In the genomic region with DNA sequence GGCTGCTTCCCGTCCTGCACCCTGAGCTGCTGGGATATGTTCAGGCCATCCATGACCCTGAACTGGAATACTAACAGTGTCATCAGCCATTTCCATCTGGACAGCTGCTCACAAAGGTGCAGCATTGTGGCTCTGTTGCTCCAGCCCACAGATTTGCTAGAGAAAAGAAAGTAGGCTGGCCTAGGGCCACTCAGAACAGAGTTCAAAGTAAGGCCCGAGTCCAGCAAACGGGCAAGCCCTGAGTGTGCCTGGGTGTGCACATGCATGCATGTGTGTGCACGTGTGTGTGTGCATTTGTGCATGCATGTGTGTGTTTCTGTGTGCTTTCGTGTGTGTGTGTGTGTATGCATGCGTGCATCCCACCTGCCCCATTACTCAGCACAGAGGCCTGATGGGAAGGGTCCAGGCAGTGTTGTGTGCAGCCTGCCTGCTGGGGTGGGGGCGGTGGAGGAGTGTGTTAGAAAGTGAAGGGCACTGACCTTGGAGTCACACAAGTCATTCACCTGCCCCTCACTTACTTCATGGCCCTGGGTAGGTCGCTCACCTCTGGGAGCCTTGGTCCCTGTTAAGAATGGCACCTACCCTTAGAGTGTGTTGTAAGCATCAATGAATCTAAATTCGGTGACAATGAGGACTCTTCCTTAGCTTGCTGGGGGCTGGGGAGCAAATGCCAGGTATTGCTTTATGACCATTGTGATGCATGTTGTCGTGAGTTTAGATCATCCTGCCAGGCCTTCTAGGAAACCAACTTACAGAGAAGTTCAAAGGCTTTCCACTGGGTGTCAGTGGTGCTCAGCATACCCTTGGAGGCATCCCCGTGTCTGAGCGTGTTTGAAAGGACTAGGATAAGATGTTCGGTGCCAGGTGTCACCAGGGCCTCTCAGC, we compare ENCODE assay signal across 8 cellular contexts. TPM values are rescaled to one million over a fixed set of nuclear protein-coding genes. Genes with fewer than 3 reads are reported as not detected.
DNase-seq lines count a peak whose midpoint lies in the region; ATAC-seq and TF ChIP-seq lines count a peak whose summit lies in the region.

No MANE protein-coding gene starts in this region.

- DNase-seq in Daoy (ENCODE audit: low read depth) (peak; percentile 41), HT1080 (ENCODE audit: low read depth) (peak; percentile 41), NCI-H748 treated with DMSO at 0.1 percent for 48 hours (lab: John Stamatoyannopoulos, UW) (peak; percentile 91), adrenal gland (peak; percentile 41 to 68 (median 57)), heart right ventricle (peak in 1 of 2 donors; percentile 36), renal cortical epithelial cell (ENCODE audit: low read depth) (peak; percentile 34), sciatic nerve (ENCODE audit: low spot score) (no peak)

- TF ChIP-seq CTCF in adrenal gland (IDR thresholded peaks at IDR 0.05) (peak; percentile 36 to 70 (median 64)), heart right ventricle (IDR thresholded peaks at IDR 0.05) (peak; percentile 42 to 77 (median 66))

- H3K36me3 ChIP-seq in adrenal gland (replicated peaks in 1 of 2) = no peaks in the 10 kb centered on the region
- H3K36me3 ChIP-seq in heart right ventricle = no peaks in the 10 kb centered on the region

- intact Hi-C loops in adrenal gland (cut with DNase I) (loop anchor here (5.0 kb wide), 1 partner anchor 225 kb away; no protein-coding TSS in a partner anchor), heart right ventricle (cut with DNase I) (loop anchor here (1.0 to 5.0 kb wide), 8 partner anchors 164 to 225 kb away; no protein-coding TSS in a partner anchor), sciatic nerve (cut with DNase I) (loop anchor here (5.0 kb wide), 1 partner anchor 220 kb away; no protein-coding TSS in a partner anchor)

- no peaks in the 10 kb centered on the region for H3K4me1 ChIP-seq in adrenal gland (replicated peaks in 1 of 2)
- H3K4me1 ChIP-seq in heart right ventricle = no peaks in the 10 kb centered on the region

- no peak overlapping the region for H3K4me3 ChIP-seq in adrenal gland
- H3K4me3 ChIP-seq in heart right ventricle = no peak overlapping the region

- WGBS in adrenal gland, 4 donors = 29 to 57% (median 50%) methylated on average over 8 to 13 of the region's 13 CpGs
- WGBS in heart right ventricle, 2 donors = 46 to 50% methylated on average over 13 of the region's 13 CpGs

- no peak overlapping the region for H3K27ac ChIP-seq in adrenal gland
- H3K27ac ChIP-seq in heart right ventricle = no peak overlapping the region

- H3K9me3 ChIP-seq in adrenal gland (replicated peaks in 1 of 3) (no peaks in the 10 kb centered on the region), heart right ventricle (peaks cover 0 to 16% (median 0%) of the 10 kb centered on the region in 11 donors)

- ATAC-seq in heart right ventricle (peak; percentile 43 to 89 (median 74)), sciatic nerve (no peak), HG03439 (IDR thresholded peaks at IDR 0.05; ENCODE audit: unreplicated experiment) (no peak)

- TF ChIP-seq POLR2A in adrenal gland (IDR thresholded peaks at IDR 0.05) = no peak

- H3K27me3 ChIP-seq in adrenal gland (no peaks in the 10 kb centered on the region), heart right ventricle (peaks cover 0 to 37% (median 6%) of the 10 kb centered on the region in 7 donors)

RNA-seq across cellular contexts. Expression of a gene that starts 53.2 kb away (rescaled TPM):
- total RNA-seq in Daoy (2014; rRNA removed; shearing (Covaris generic)) = not detected in 2 replicates
- total RNA-seq in HT1080 (2014; rRNA removed; shearing (Covaris generic)) = not detected in 2 replicates
- polyA plus RNA-seq in HT1080 (2015; cell fraction: cytosol; rRNA removed) = not detected in 2 replicates
- not detected in 2 replicates for polyA plus RNA-seq in HT1080 (2015; cell fraction: nucleus; rRNA removed)
- total RNA-seq in adrenal gland = not detected
- not detected for polyA plus RNA-seq in adrenal gland
- under 1 TPM in 6 of 10 donors, not detected in 4; 0.04 to 0.21 (median 0.09) TPM for total RNA-seq in heart right ventricle
- polyA plus RNA-seq in heart right ventricle = under 1 TPM; 0.04 to 0.22 TPM
- total RNA-seq in renal cortical epithelial cell = not detected in 2 replicates
- 0.53 TPM for total RNA-seq in sciatic nerve

Comparison
In these comparisons a context has a peak if more than half of its experiments do, and no peak if none do; other contexts are left out.
1. ATAC-seq: peak in heart right ventricle (8 of 8); none in sciatic nerve (single experiment) and HG03439 (single experiment).